ENCODE assay signal across 9 cellular contexts in genomic region chr19:54518844-54519243, GRCh38.
DNase-seq lines count a peak whose midpoint lies in the region; ATAC-seq lines count a peak whose summit lies in the region.
"Had no signal": no experiment of that assay in that cellular context is flagged by ENCODE, and none has a peak within 500 bp of the region (broad histone marks: within the 10 kb centered on the region; RNA-seq: fewer than 3 reads in every experiment).

No MANE protein-coding gene starts in this region.

- H3K4me1 Mint-ChIP-seq in stimulated activated naive CD8-positive, alpha-beta T cell treated with anti-CD3 and anti-CD28 coated beads, Interleukin-15, amount 100 ng/mL, for 72 hours = peaks cover 62% of the 10 kb centered on the region

- H3K4me3 Mint-ChIP-seq in stimulated activated naive CD8-positive, alpha-beta T cell treated with anti-CD3 and anti-CD28 coated beads, Interleukin-15, amount 100 ng/mL, for 72 hours = peak overlapping the region; percentile 65 to 66

- H3K27me3 Mint-ChIP-seq in stimulated activated naive CD8-positive, alpha-beta T cell treated with anti-CD3 and anti-CD28 coated beads, Interleukin-15, amount 100 ng/mL, for 72 hours = peaks cover 30% of the 10 kb centered on the region

- peak; percentile 45 for DNase-seq in stimulated activated CD4-positive, alpha-beta T cell treated with anti-CD3 and anti-CD28 coated beads, Interleukin-1b, Interleukin-23, amount 100 ng/mL, for 48 hours
- no peak for DNase-seq in stimulated activated CD4-positive, alpha-beta T cell treated with anti-CD3 and anti-CD28 coated beads, Interleukin-4, amount 100 ng/mL, for 4 hours
- DNase-seq in activated CD4-positive, alpha-beta T cell treated with anti-CD3 and anti-CD28 coated beads, Interleukin-2, amount 50 U/mL, for 48 hours = peak; percentile 6 to 23
- DNase-seq in stimulated activated naive CD8-positive, alpha-beta T cell treated with anti-CD3 and anti-CD28 coated beads, Interleukin-15, amount 100 ng/mL, for 72 hours = peak; percentile 27 to 49
- DNase-seq in hepatic stellate cell (ENCODE audit: low spot score) = no peak
- DNase-seq: NCI-H1105 treated with DMSO at 0.1 percent for 48 hours had no signal

- peak; percentile 47 for ATAC-seq in HG03280 (IDR thresholded peaks at IDR 0.05; ENCODE audit: unreplicated experiment)
- peak; percentile 90 for ATAC-seq in stimulated activated naive CD8-positive, alpha-beta T cell treated with anti-CD3 and anti-CD28 coated beads, Interleukin-15, amount 100 ng/mL, for 72 hours
- ATAC-seq in HG03025 (IDR thresholded peaks at IDR 0.05; ENCODE audit: low FRiP score, unreplicated experiment) = no peak
- ATAC-seq in HG02588 (IDR thresholded peaks at IDR 0.05; ENCODE audit: unreplicated experiment) = no peak

- H3K9me3 Mint-ChIP-seq in stimulated activated naive CD8-positive, alpha-beta T cell treated with anti-CD3 and anti-CD28 coated beads, Interleukin-15, amount 100 ng/mL, for 72 hours = peaks cover 4 to 19% of the 10 kb centered on the region in 2 donors

- peak overlapping the region; percentile 49 to 61 for H3K27ac Mint-ChIP-seq in stimulated activated naive CD8-positive, alpha-beta T cell treated with anti-CD3 and anti-CD28 coated beads, Interleukin-15, amount 100 ng/mL, for 72 hours

Comparison
In these comparisons a context has a peak if more than half of its experiments do, and no peak if none do; other contexts are left out.
1. DNase-seq: peak in stimulated activated CD4-positive, alpha-beta T cell treated with anti-CD3 and anti-CD28 coated beads, Interleukin-1b, Interleukin-23, amount 100 ng/mL, for 48 hours (single experiment), activated CD4-positive, alpha-beta T cell treated with anti-CD3 and anti-CD28 coated beads, Interleukin-2, amount 50 U/mL, for 48 hours (2 of 2) and stimulated activated naive CD8-positive, alpha-beta T cell treated with anti-CD3 and anti-CD28 coated beads, Interleukin-15, amount 100 ng/mL, for 72 hours (2 of 2); none in stimulated activated CD4-positive, alpha-beta T cell treated with anti-CD3 and anti-CD28 coated beads, Interleukin-4, amount 100 ng/mL, for 4 hours (0 of 2) and hepatic stellate cell (single experiment).
2. ATAC-seq: peak in HG03280 (single experiment) and stimulated activated naive CD8-positive, alpha-beta T cell treated with anti-CD3 and anti-CD28 coated beads, Interleukin-15, amount 100 ng/mL, for 72 hours (single experiment); none in HG03025 (single experiment) and HG02588 (single experiment).